ENCODE assay signal across 8 cellular contexts in genomic region chr9:113538131-113538530, GRCh38.
"Had no signal": no experiment of that assay in that cellular context is flagged by ENCODE, and none has a peak within 500 bp of the region (broad histone marks: within the 10 kb centered on the region; RNA-seq: fewer than 3 reads in every experiment).

No MANE protein-coding gene starts in this region.

- H3K9me3 ChIP-seq: SJSA1 had no signal

- H3K4me3 ChIP-seq: cardiac muscle cell, SJSA1 had no signal

- H3K36me3 Mint-ChIP-seq: type B pancreatic cell had no signal

- DNase-seq: activated CD4-positive, alpha-beta memory T cell treated with anti-CD3 and anti-CD28 coated beads, Interleukin-2, amount 10 ng/mL, durations not matched to agents 7 days and 5 days; activated CD4-positive, alpha-beta T cell treated with anti-CD3 and anti-CD28 coated beads for 1 hour; activated T-cell treated with anti-CD3 and anti-CD28 coated beads, Interleukin-2, amount 50 U/mL, for 48 hours; stimulated activated CD4-positive, alpha-beta T cell treated with anti-CD3 and anti-CD28 coated beads, Interleukin-15, amount 100 ng/mL, for 24 hours; stimulated activated CD4-positive, alpha-beta T cell treated with anti-CD3 and anti-CD28 coated beads, Interleukin-4, amount 100 ng/mL, for 24 hours had no signal

- H3K27ac ChIP-seq: cardiac muscle cell, SJSA1 had no signal

- H3K4me3 Mint-ChIP-seq: activated CD4-positive, alpha-beta memory T cell treated with anti-CD3 and anti-CD28 coated beads, Interleukin-2, amount 10 ng/mL, durations not matched to agents 7 days and 5 days; type B pancreatic cell had no signal

- H3K27me3 ChIP-seq: cardiac muscle cell, SJSA1 had no signal

- H3K27ac Mint-ChIP-seq: activated CD4-positive, alpha-beta memory T cell treated with anti-CD3 and anti-CD28 coated beads, Interleukin-2, amount 10 ng/mL, durations not matched to agents 7 days and 5 days; type B pancreatic cell had no signal

- H3K4me1 Mint-ChIP-seq: activated CD4-positive, alpha-beta memory T cell treated with anti-CD3 and anti-CD28 coated beads, Interleukin-2, amount 10 ng/mL, durations not matched to agents 7 days and 5 days had no signal

- H3K27me3 Mint-ChIP-seq: activated CD4-positive, alpha-beta memory T cell treated with anti-CD3 and anti-CD28 coated beads, Interleukin-2, amount 10 ng/mL, durations not matched to agents 7 days and 5 days had no signal

- H3K36me3 ChIP-seq: cardiac muscle cell, SJSA1 had no signal

- H3K9me3 Mint-ChIP-seq: activated CD4-positive, alpha-beta memory T cell treated with anti-CD3 and anti-CD28 coated beads, Interleukin-2, amount 10 ng/mL, durations not matched to agents 7 days and 5 days; type B pancreatic cell had no signal
